Comparison of ENCODE assay signal across 25 cellular contexts in the genomic region with DNA sequence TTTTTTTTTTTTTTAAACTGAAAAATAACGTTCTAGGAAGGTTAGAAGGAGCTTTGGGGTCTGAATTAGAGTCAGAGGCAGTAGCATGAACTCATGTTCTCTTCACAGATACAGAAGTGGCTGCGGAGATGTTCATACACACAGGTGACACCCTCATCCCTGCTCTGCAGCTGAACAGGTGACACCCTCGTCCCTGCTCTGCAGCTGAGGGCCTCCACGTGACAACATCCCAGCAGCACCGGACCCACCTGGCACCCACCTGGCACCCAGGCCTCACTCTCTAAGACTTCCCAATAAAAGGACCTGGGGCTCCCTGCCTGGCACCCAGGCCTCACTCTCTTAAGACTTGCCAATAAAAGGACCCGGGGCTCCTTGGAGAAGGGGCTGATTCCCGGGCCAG. TPM values are rescaled to one million over a fixed set of nuclear protein-coding genes. Genes with fewer than 3 reads are reported as not detected.
DNase-seq lines count a peak whose midpoint lies in the region; ATAC-seq, FAIRE-seq and TF ChIP-seq lines count a peak whose summit lies in the region.
"Had no signal": no experiment of that assay in that cellular context is flagged by ENCODE, and none has a peak within 500 bp of the region (broad histone marks: within the 10 kb centered on the region; RNA-seq: fewer than 3 reads in every experiment).

No MANE protein-coding gene starts in this region.

- no peak for TF ChIP-seq RAD21 in HepG2 (CRISPR knock-in tag; IDR thresholded peaks at IDR 0.05)

- no peaks in the 10 kb centered on the region for H3K9me3 Mint-ChIP-seq in chondrocyte (ENCODE audit: low read depth)
- H3K9me3 Mint-ChIP-seq: CD4-positive, alpha-beta T cell; CD8-positive, alpha-beta memory T cell; GM23338 had no signal

- no peak overlapping the region for H4K91ac ChIP-seq in neuronal stem cell (ENCODE audit: low read depth, low read length, poor library complexity)

- H3K27me3 ChIP-seq in HepG2 (ENCODE audit: control insufficient read depth in 1 of 2, insufficient read depth in 2 of 2, low read length in 2 of 2) (no peaks in the 10 kb centered on the region), right lobe of liver (no peaks in the 10 kb centered on the region), neuronal stem cell (ENCODE audit: control insufficient read depth in 3 of 3, insufficient read depth in 3 of 3, low read depth in 1 of 3, low read length in 3 of 3) (no peaks in the 10 kb centered on the region), MM.1S (replicated peaks; ENCODE audit: insufficient read depth, low read length) (no peaks in the 10 kb centered on the region)
- H3K27me3 ChIP-seq: BE2C; BLaER1 treated with 17β-estradiol and CSF1 and Interleukin-3, amounts not matched to agents 10 nM and 100 nM had no signal

- DNase-seq in HepG2 (ENCODE audit: low spot score) (no peak), right lobe of liver (no peak), RWPE1 (ENCODE audit: low spot score) (no peak), neuronal stem cell (ENCODE audit: low spot score) (no peak), chondrocyte (ENCODE audit: low spot score) (no peak), AML-193 (lab: John Stamatoyannopoulos, UW) (no peak), MM.1S (no peak), NCI-H446 treated with DMSO at 0.1 percent for 48 hours (lab: John Stamatoyannopoulos, UW) (no peak)
- DNase-seq: BE2C; CD4-positive, alpha-beta T cell; CD8-positive, alpha-beta memory T cell; DMS 273 treated with DMSO at 0.1 percent for 48 hours; DMS79; EL; GDM1 had no signal

- no peaks in the 10 kb centered on the region for H3F3A ChIP-seq in MM.1S (ENCODE audit: insufficient read depth, low read length)

- H2BK120ac ChIP-seq in neuronal stem cell (ENCODE audit: low read depth, low read length) = no peak overlapping the region

- H2AK5ac ChIP-seq in neuronal stem cell (ENCODE audit: low read depth, low read length) = no peak overlapping the region

- H3K9me3 ChIP-seq in HepG2 (ENCODE audit: low read length) = no peaks in the 10 kb centered on the region
- H3K9me3 ChIP-seq in right lobe of liver = no peaks in the 10 kb centered on the region
- no peaks in the 10 kb centered on the region for H3K9me3 ChIP-seq in neuronal stem cell (replicated peaks in 1 of 2; ENCODE audit: control insufficient read depth in 2 of 2, insufficient read depth in 1 of 2, low read depth in 1 of 2, low read length in 2 of 2)
- no peaks in the 10 kb centered on the region for H3K9me3 ChIP-seq in MM.1S (replicated peaks; ENCODE audit: insufficient read depth, low read length)
- H3K9me3 ChIP-seq: BE2C, HAP-1 had no signal

- no peaks in the 10 kb centered on the region for H3K4me1 Mint-ChIP-seq in chondrocyte (ENCODE audit: low read depth)
- H3K4me1 Mint-ChIP-seq: CD14-positive monocyte; CD8-positive, alpha-beta memory T cell; GM23338 had no signal

- H3K79me2 ChIP-seq in HepG2 (ENCODE audit: insufficient read depth, low read length) (no peaks in the 10 kb centered on the region), MM.1S (ENCODE audit: low read length) (peaks cover 3% of the 10 kb centered on the region; the same call in 1 of the 2 replicates)

- CTCF ChIA-PET in HepG2 (lab: Yijun Ruan, JAX; ENCODE audit: low intra/inter-chr PET ratio, low total read pairs) (no interaction called here), RWPE1 (lab: Yijun Ruan, JAX) (no interaction called here)

- BruUV-seq in HepG2 (replicated peaks; lab: Mats Ljungman, UMichigan) = no TSS peak

- H3K27ac Mint-ChIP-seq in chondrocyte (ENCODE audit: unreplicated experiment) = no peak overlapping the region
- H3K27ac Mint-ChIP-seq: CD4-positive, alpha-beta T cell; GM23338 had no signal

- H3K4me3 ChIP-seq in HepG2 (replicated peaks in 1 of 3; ENCODE audit: insufficient read depth in 1 of 3, low read depth in 2 of 3, low read length in 3 of 3) = no peak overlapping the region
- H3K4me3 ChIP-seq in right lobe of liver = no peak overlapping the region
- no peak overlapping the region for H3K4me3 ChIP-seq in neuronal stem cell (ENCODE audit: low read length in 2 of 2)
- no peak overlapping the region for H3K4me3 ChIP-seq in MM.1S (ENCODE audit: low read length)
- H3K4me3 ChIP-seq: BLaER1 treated with 17β-estradiol and CSF1 and Interleukin-3, amounts not matched to agents 10 nM and 100 nM; GM12878; GM23338; HAP-1 had no signal

- intact Hi-C loops in HepG2 (cut with micrococcal nuclease; ENCODE audit: unreplicated experiment) (loop anchor here (10.0 kb wide), 1 partner anchor 48 kb away; a partner anchor contains a TSS), right lobe of liver (cut with DNase I) (no loop called here)

- H2AFZ ChIP-seq in HepG2 (ENCODE audit: low read length) (no peak overlapping the region), neuronal stem cell (ENCODE audit: low read length) (no peak overlapping the region), MM.1S (ENCODE audit: low read length) (no peak overlapping the region)
- H2AFZ ChIP-seq: GM23338 had no signal

- no peak for ATAC-seq in HepG2
- no peak for ATAC-seq in right lobe of liver
- ATAC-seq: GM12878, GM23338 had no signal

- POLR2A ChIA-PET in HepG2 (lab: Yijun Ruan, JAX) = interaction anchor here (1.1 to 1.5 kb wide), 3 partner anchors 49 to 81 kb away, joined by 3 read pairs; a partner anchor contains a TSS
- POLR2A ChIA-PET in RWPE1 (lab: Yijun Ruan, JAX; ENCODE audit: low non-redundant PET) = interaction anchor here (0.7 kb wide), 1 partner anchor 21 kb away, joined by 3 read pairs; no protein-coding TSS in a partner anchor

- H3K4me2 ChIP-seq in HepG2 (ENCODE audit: low read depth, low read length) (no peak overlapping the region), neuronal stem cell (ENCODE audit: insufficient read depth, low read length, poor library complexity, severe bottlenecking) (no peak overlapping the region), MM.1S (ENCODE audit: low read depth, low read length) (no peak overlapping the region)
- H3K4me2 ChIP-seq: BLaER1 treated with 17β-estradiol and CSF1 and Interleukin-3, amounts not matched to agents 10 nM and 100 nM; GM23338 had no signal

- peak overlapping the region; percentile 60 for H3K27ac ChIP-seq in HepG2 (ENCODE audit: extremely low read length, insufficient read depth, low read length)
- peak overlapping the region in 1 of 3 donors; percentile 71 for H3K27ac ChIP-seq in right lobe of liver
- H3K27ac ChIP-seq in RWPE1 = peak overlapping the region; percentile 87
- H3K27ac ChIP-seq in neuronal stem cell (replicated peaks; ENCODE audit: low read length) = no peak overlapping the region
- no peak overlapping the region for H3K27ac ChIP-seq in MM.1S (ENCODE audit: low read length)
- H3K27ac ChIP-seq: BLaER1 treated with 17β-estradiol and CSF1 and Interleukin-3, amounts not matched to agents 10 nM and 100 nM had no signal

- in situ Hi-C loops in HepG2 (cut with HindIII; ENCODE audit: extremely low pct_ligation_motif_present, low pct_unique_long_range_greater_than_20kb) = loop anchor here (5.0 kb wide), 1 partner anchor 70 kb away; no protein-coding TSS in a partner anchor

- H3K36me3 ChIP-seq in HepG2 (replicated peaks in 1 of 2; ENCODE audit: control insufficient read depth in 1 of 2, insufficient read depth in 2 of 2, low read length in 2 of 2) = peaks cover 16 to 32% of the 10 kb centered on the region in 2 experiments; a peak in 4 of 5 replicates
- H3K36me3 ChIP-seq in right lobe of liver = no peaks in the 10 kb centered on the region
- H3K36me3 ChIP-seq in neuronal stem cell (replicated peaks in 1 of 2; ENCODE audit: control insufficient read depth in 2 of 2, insufficient read depth in 2 of 2, low read length in 2 of 2) = peaks cover 8 to 70% of the 10 kb centered on the region in 2 donors
- no peaks in the 10 kb centered on the region for H3K36me3 ChIP-seq in MM.1S (replicated peaks; ENCODE audit: insufficient read depth, low read length)
- H3K36me3 ChIP-seq: BE2C had no signal

- no peaks in the 10 kb centered on the region for H3K27me3 Mint-ChIP-seq in chondrocyte (ENCODE audit: low read depth)
- H3K27me3 Mint-ChIP-seq: CD4-positive, alpha-beta T cell; CD8-positive, alpha-beta memory T cell had no signal

- H2BK12ac ChIP-seq in neuronal stem cell (ENCODE audit: low read length) = no peak overlapping the region

- no peak overlapping the region for H3K23ac ChIP-seq in neuronal stem cell (ENCODE audit: low read depth, low read length, poor library complexity)

- no peak overlapping the region for H4K8ac ChIP-seq in neuronal stem cell (ENCODE audit: low read depth, low read length)

- peaks cover 6% of the 10 kb centered on the region for H3K79me1 ChIP-seq in neuronal stem cell (ENCODE audit: low read depth, low read length)

- no peaks in the 10 kb centered on the region for H3K9me2 ChIP-seq in MM.1S (replicated peaks; ENCODE audit: insufficient read depth, low read length)

- H3K14ac ChIP-seq in neuronal stem cell (ENCODE audit: low read length) = peak overlapping the region; percentile 47

- H3K4me3 Mint-ChIP-seq in chondrocyte (ENCODE audit: unreplicated experiment) = no peak overlapping the region
- H3K4me3 Mint-ChIP-seq: CD14-positive monocyte; CD4-positive, alpha-beta T cell; CD8-positive, alpha-beta memory T cell; GM23338 had no signal

- TF ChIP-seq CTCF in HepG2 (CRISPR knock-in tag; IDR thresholded peaks at IDR 0.05) = no peak
- TF ChIP-seq CTCF in right lobe of liver (IDR thresholded peaks at IDR 0.05) = no peak
- no peak for TF ChIP-seq CTCF in RWPE1 (conservative IDR thresholded peaks at IDR 0.05; ENCODE audit: low read depth)
- TF ChIP-seq CTCF in chondrocyte (IDR thresholded peaks at IDR 0.05) = no peak
- TF ChIP-seq CTCF in MM.1S (IDR thresholded peaks at IDR 0.05; ENCODE audit: low read length) = no peak

- no peak overlapping the region for H3K18ac ChIP-seq in neuronal stem cell (ENCODE audit: low read length)

- TF ChIP-seq POLR2A in HepG2 (IDR thresholded peaks at IDR 0.05; ENCODE audit: insufficient read depth in 1 of 2, low read depth in 2 of 2, low read length in 2 of 2) = no peak
- TF ChIP-seq POLR2A in right lobe of liver (IDR thresholded peaks at IDR 0.05) = no peak

- TF ChIP-seq EP300 in HepG2 (IDR thresholded peaks at IDR 0.05; ENCODE audit: low read depth in 2 of 2, low read length in 2 of 2) (no peak), HepG2 (CRISPR knock-in tag; IDR thresholded peaks at IDR 0.05; ENCODE audit: borderline replicate concordance) (no peak)

- no peak overlapping the region for H3K9ac ChIP-seq in HepG2 (ENCODE audit: insufficient read depth, low read depth, low read length)
- H3K9ac ChIP-seq in neuronal stem cell (ENCODE audit: low read depth, low read length, poor library complexity) = no peak overlapping the region
- H3K9ac ChIP-seq in MM.1S (ENCODE audit: low read length) = no peak overlapping the region
- H3K9ac ChIP-seq: BLaER1 treated with 17β-estradiol and CSF1 and Interleukin-3, amounts not matched to agents 10 nM and 100 nM had no signal

- no peak overlapping the region for H2BK15ac ChIP-seq in neuronal stem cell (ENCODE audit: low read length)

- H3K4me1 ChIP-seq in HepG2 (ENCODE audit: insufficient read depth, low read length) (peaks cover 47% of the 10 kb centered on the region), right lobe of liver (peaks cover 0 to 59% (median 27%) of the 10 kb centered on the region in 4 donors), neuronal stem cell (ENCODE audit: control insufficient read depth in 2 of 2, insufficient read depth in 1 of 2, low read depth in 1 of 2, low read length in 2 of 2) (no peaks in the 10 kb centered on the region), MM.1S (ENCODE audit: low read length) (no peaks in the 10 kb centered on the region)
- H3K4me1 ChIP-seq: BE2C, HAP-1 had no signal

- no peak overlapping the region for H3K4ac ChIP-seq in neuronal stem cell (ENCODE audit: low read length)

- FAIRE-seq in HepG2 (lab: Jason Lieb, UNC) = no peak
- FAIRE-seq: A204.1, D721Med, GM12878, GM18507 had no signal

- no peak overlapping the region for H2BK5ac ChIP-seq in neuronal stem cell (ENCODE audit: low read length)

- peaks cover 13% of the 10 kb centered on the region; the same call in 1 of the 2 replicates for H4K20me1 ChIP-seq in HepG2 (ENCODE audit: insufficient read depth, low read length)
- H4K20me1 ChIP-seq in MM.1S (ENCODE audit: insufficient read depth, low read length) = no peaks in the 10 kb centered on the region

- WGBS in HepG2 (ENCODE audit: low lambda C conversion rate) = 84% methylated on average over 6 of the region's 7 CpGs
- WGBS in right lobe of liver (ENCODE audit: insufficient coverage, low coverage, low lambda C conversion rate, missing lambda C conversion rate) = 59% methylated on average over 4 of the region's 7 CpGs
- no CpG with 5 or more reads among the region's 7 CpGs for WGBS in neuronal stem cell (ENCODE audit: extremely low coverage in 2 of 2, insufficient read length in 2 of 2, insufficient replicate concordance in 1 of 2), 2 donors

- peaks cover 8% of the 10 kb centered on the region for H3K36me3 Mint-ChIP-seq in chondrocyte (ENCODE audit: low read depth)

RNA-seq across cellular contexts. Expression of a gene that starts 19.8 kb away (rescaled TPM):
- total RNA-seq in HepG2 (2016; rRNA removed; fragmentation: Illumina TruSeq; extraction: Trizol) (0.13 TPM in 1 of 2 replicates, not detected in the other), right lobe of liver (under 1 TPM in 4 of 6 experiments, not detected in 2; 0.31 to 0.90 (median 0.41) TPM), chondrocyte (0.55 to 1.7 TPM (median 1.00 TPM) in 3 replicates)
- total RNA-seq in HepG2 (2016; cell fraction: cytosol; rRNA removed; fragmentation: Illumina TruSeq; extraction: Trizol; ENCODE audit: low read depth) = not detected in 2 replicates
- total RNA-seq in HepG2 (2016; cell fraction: insoluble cytoplasmic fraction; rRNA removed; fragmentation: Illumina TruSeq; extraction: Trizol) = not detected in 2 replicates
- 0.15 TPM in 1 of 2 replicates, not detected in the other for total RNA-seq in HepG2 (2016; cell fraction: membrane; rRNA removed; fragmentation: Illumina TruSeq; extraction: Trizol)
- not detected in 2 replicates for total RNA-seq in HepG2 (2016; cell fraction: nucleus; rRNA removed; fragmentation: Illumina TruSeq; extraction: Trizol)
- polyA plus RNA-seq in HepG2 (2011; rRNA removed) = 0.09 TPM in 2 replicates
- polyA plus RNA-seq in HepG2 (2011; cell fraction: cytosol; rRNA removed) = 0.11 TPM in 1 of 2 replicates, not detected in the other
- polyA plus RNA-seq in HepG2 (2011; cell fraction: nucleus; rRNA removed) = 1.3 and 1.6 TPM in 2 replicates
- 0.60 and 0.79 TPM in 2 replicates for polyA plus RNA-seq in HepG2 (2012)
- polyA plus RNA-seq in HepG2 (2016; cell fraction: cytosol; fragmentation: Illumina TruSeq; extraction: Trizol; ENCODE audit: low read depth) = 0.18 and 0.26 TPM in 2 replicates
- 0.16 and 0.24 TPM in 2 replicates for polyA plus RNA-seq in HepG2 (2016; cell fraction: insoluble cytoplasmic fraction; fragmentation: Illumina TruSeq; extraction: Trizol; ENCODE audit: low read depth)
- 0.22 and 0.28 TPM in 2 replicates for polyA plus RNA-seq in HepG2 (2016; cell fraction: membrane; fragmentation: Illumina TruSeq; extraction: Trizol; ENCODE audit: low read depth)
- 1.4 and 1.5 TPM in 2 replicates for polyA plus RNA-seq in HepG2 (2016; cell fraction: nucleus; fragmentation: Illumina TruSeq; extraction: Trizol; ENCODE audit: insufficient read depth, low read depth)
- polyA minus RNA-seq in HepG2 (2011; rRNA and poly(A)+ RNA removed; ENCODE audit: low replicate concordance) = 0.42 TPM in 1 of 2 replicates, not detected in the other
- not detected in 2 replicates for polyA minus RNA-seq in HepG2 (2011; cell fraction: cytosol; rRNA and poly(A)+ RNA removed)
- 0.26 and 0.50 TPM in 2 replicates for polyA minus RNA-seq in HepG2 (2011; cell fraction: nucleus; rRNA and poly(A)+ RNA removed)
- polyA plus RNA-seq in neuronal stem cell (2013, experiment 1 of 2) = 15.1 TPM
- polyA plus RNA-seq in neuronal stem cell (2013, experiment 2 of 2) = 15.5 TPM
- total RNA-seq: GM12878, H4 had no signal
- polyA plus RNA-seq: CD14-positive monocyte; CD8-positive, alpha-beta memory T cell; GM12878 had no signal

RNA-seq across cellular contexts. Expression of a gene that starts 29.9 kb away (rescaled TPM):
- not detected in 2 replicates for total RNA-seq in HepG2 (2016; rRNA removed; fragmentation: Illumina TruSeq; extraction: Trizol)
- not detected in 2 replicates for total RNA-seq in HepG2 (2016; cell fraction: cytosol; rRNA removed; fragmentation: Illumina TruSeq; extraction: Trizol; ENCODE audit: low read depth)
- total RNA-seq in HepG2 (2016; cell fraction: insoluble cytoplasmic fraction; rRNA removed; fragmentation: Illumina TruSeq; extraction: Trizol) = not detected in 2 replicates
- not detected in 2 replicates for total RNA-seq in HepG2 (2016; cell fraction: membrane; rRNA removed; fragmentation: Illumina TruSeq; extraction: Trizol)
- not detected in 2 replicates for total RNA-seq in HepG2 (2016; cell fraction: nucleus; rRNA removed; fragmentation: Illumina TruSeq; extraction: Trizol)
- polyA plus RNA-seq in HepG2 (2011; rRNA removed) = not detected in 2 replicates
- not detected in 2 replicates for polyA plus RNA-seq in HepG2 (2011; cell fraction: cytosol; rRNA removed)
- polyA plus RNA-seq in HepG2 (2011; cell fraction: nucleus; rRNA removed) = not detected in 2 replicates
- not detected in 2 replicates for polyA plus RNA-seq in HepG2 (2012)
- polyA plus RNA-seq in HepG2 (2016; cell fraction: cytosol; fragmentation: Illumina TruSeq; extraction: Trizol; ENCODE audit: low read depth) = not detected in 2 replicates
- not detected in 2 replicates for polyA plus RNA-seq in HepG2 (2016; cell fraction: insoluble cytoplasmic fraction; fragmentation: Illumina TruSeq; extraction: Trizol; ENCODE audit: low read depth)
- not detected in 2 replicates for polyA plus RNA-seq in HepG2 (2016; cell fraction: membrane; fragmentation: Illumina TruSeq; extraction: Trizol; ENCODE audit: low read depth)
- not detected in 2 replicates for polyA plus RNA-seq in HepG2 (2016; cell fraction: nucleus; fragmentation: Illumina TruSeq; extraction: Trizol; ENCODE audit: insufficient read depth, low read depth)
- not detected in 2 replicates for polyA minus RNA-seq in HepG2 (2011; rRNA and poly(A)+ RNA removed; ENCODE audit: low replicate concordance)
- not detected in 2 replicates for polyA minus RNA-seq in HepG2 (2011; cell fraction: cytosol; rRNA and poly(A)+ RNA removed)
- not detected in 2 replicates for polyA minus RNA-seq in HepG2 (2011; cell fraction: nucleus; rRNA and poly(A)+ RNA removed)
- not detected for total RNA-seq in right lobe of liver
- not detected for polyA plus RNA-seq in neuronal stem cell (2013, experiment 1 of 2)
- not detected for polyA plus RNA-seq in neuronal stem cell (2013, experiment 2 of 2)
- total RNA-seq in chondrocyte = 0.72 TPM in 1 of 3 replicates, not detected in the others
- total RNA-seq: CD4-positive, alpha-beta T cell; CD8-positive, alpha-beta memory T cell; GM12878; GM23338; H4 had no signal
- polyA plus RNA-seq: AG04450; CD14-positive monocyte; CD8-positive, alpha-beta memory T cell; GM12878 had no signal

RNA-seq across cellular contexts. Expression of a gene that starts 32.1 kb away (rescaled TPM):
- total RNA-seq in HepG2 (2016; rRNA removed; fragmentation: Illumina TruSeq; extraction: Trizol) = 0.21 and 0.46 TPM in 2 replicates
- 0.09 TPM in 1 of 2 replicates, not detected in the other for total RNA-seq in HepG2 (2016; cell fraction: cytosol; rRNA removed; fragmentation: Illumina TruSeq; extraction: Trizol; ENCODE audit: low read depth)
- 0.52 TPM in 1 of 2 replicates, not detected in the other for total RNA-seq in HepG2 (2016; cell fraction: insoluble cytoplasmic fraction; rRNA removed; fragmentation: Illumina TruSeq; extraction: Trizol)
- total RNA-seq in HepG2 (2016; cell fraction: membrane; rRNA removed; fragmentation: Illumina TruSeq; extraction: Trizol) = 0.25 and 0.52 TPM in 2 replicates
- total RNA-seq in HepG2 (2016; cell fraction: nucleus; rRNA removed; fragmentation: Illumina TruSeq; extraction: Trizol) = 0.65 and 0.72 TPM in 2 replicates
- 0.68 and 0.71 TPM in 2 replicates for polyA plus RNA-seq in HepG2 (2011; rRNA removed)
- polyA plus RNA-seq in HepG2 (2011; cell fraction: cytosol; rRNA removed) = 0.19 and 0.67 TPM in 2 replicates
- 1.8 and 3.5 TPM in 2 replicates for polyA plus RNA-seq in HepG2 (2011; cell fraction: nucleus; rRNA removed)
- polyA plus RNA-seq in HepG2 (2012) = 0.37 and 0.71 TPM in 2 replicates
- polyA plus RNA-seq in HepG2 (2016; cell fraction: cytosol; fragmentation: Illumina TruSeq; extraction: Trizol; ENCODE audit: low read depth) = 0.06 and 0.12 TPM in 2 replicates
- 0.70 and 0.90 TPM in 2 replicates for polyA plus RNA-seq in HepG2 (2016; cell fraction: insoluble cytoplasmic fraction; fragmentation: Illumina TruSeq; extraction: Trizol; ENCODE audit: low read depth)
- 0.11 and 0.40 TPM in 2 replicates for polyA plus RNA-seq in HepG2 (2016; cell fraction: membrane; fragmentation: Illumina TruSeq; extraction: Trizol; ENCODE audit: low read depth)
- polyA plus RNA-seq in HepG2 (2016; cell fraction: nucleus; fragmentation: Illumina TruSeq; extraction: Trizol; ENCODE audit: insufficient read depth, low read depth) = 3.1 and 3.6 TPM in 2 replicates
- polyA minus RNA-seq in HepG2 (2011; rRNA and poly(A)+ RNA removed; ENCODE audit: low replicate concordance) = 0.62 TPM in 1 of 2 replicates, not detected in the other
- polyA minus RNA-seq in HepG2 (2011; cell fraction: cytosol; rRNA and poly(A)+ RNA removed) = 0.40 TPM in 1 of 2 replicates, not detected in the other
- 0.26 and 0.75 TPM in 2 replicates for polyA minus RNA-seq in HepG2 (2011; cell fraction: nucleus; rRNA and poly(A)+ RNA removed)
- 100 to 1,000 TPM in 2 of 6 experiments, 10 to 100 TPM in 4; 59.4 to 162 (median 80.7) TPM for total RNA-seq in right lobe of liver
- not detected for polyA plus RNA-seq in neuronal stem cell (2013, experiment 1 of 2)
- polyA plus RNA-seq in neuronal stem cell (2013, experiment 2 of 2) = not detected
- not detected in 3 replicates for total RNA-seq in chondrocyte
- total RNA-seq: CD4-positive, alpha-beta T cell; CD8-positive, alpha-beta memory T cell; GM12878; GM23338; H4 had no signal
- polyA plus RNA-seq: AG04450; CD8-positive, alpha-beta memory T cell; GM23338 had no signal

RNA-seq across cellular contexts. Expression of a gene that starts 38.2 kb away (rescaled TPM):
- total RNA-seq in HepG2 (2016; rRNA removed; fragmentation: Illumina TruSeq; extraction: Trizol) = 18.2 and 29.6 TPM in 2 replicates
- total RNA-seq in HepG2 (2016; cell fraction: cytosol; rRNA removed; fragmentation: Illumina TruSeq; extraction: Trizol; ENCODE audit: low read depth) = 52.0 and 58.7 TPM in 2 replicates
- 20.8 and 32.8 TPM in 2 replicates for total RNA-seq in HepG2 (2016; cell fraction: insoluble cytoplasmic fraction; rRNA removed; fragmentation: Illumina TruSeq; extraction: Trizol)
- 63.0 and 70.8 TPM in 2 replicates for total RNA-seq in HepG2 (2016; cell fraction: membrane; rRNA removed; fragmentation: Illumina TruSeq; extraction: Trizol)
- total RNA-seq in HepG2 (2016; cell fraction: nucleus; rRNA removed; fragmentation: Illumina TruSeq; extraction: Trizol) = 23.5 and 24.2 TPM in 2 replicates
- 22.3 and 31.6 TPM in 2 replicates for polyA plus RNA-seq in HepG2 (2011; rRNA removed)
- 18.7 and 21.9 TPM in 2 replicates for polyA plus RNA-seq in HepG2 (2011; cell fraction: cytosol; rRNA removed)
- 48.8 and 50.2 TPM in 2 replicates for polyA plus RNA-seq in HepG2 (2011; cell fraction: nucleus; rRNA removed)
- 24.8 and 28.9 TPM in 2 replicates for polyA plus RNA-seq in HepG2 (2012)
- polyA plus RNA-seq in HepG2 (2016; cell fraction: cytosol; fragmentation: Illumina TruSeq; extraction: Trizol; ENCODE audit: low read depth) = 54.2 and 64.1 TPM in 2 replicates
- polyA plus RNA-seq in HepG2 (2016; cell fraction: insoluble cytoplasmic fraction; fragmentation: Illumina TruSeq; extraction: Trizol; ENCODE audit: low read depth) = 20.0 and 24.6 TPM in 2 replicates
- 53.8 and 73.1 TPM in 2 replicates for polyA plus RNA-seq in HepG2 (2016; cell fraction: membrane; fragmentation: Illumina TruSeq; extraction: Trizol; ENCODE audit: low read depth)
- polyA plus RNA-seq in HepG2 (2016; cell fraction: nucleus; fragmentation: Illumina TruSeq; extraction: Trizol; ENCODE audit: insufficient read depth, low read depth) = 41.0 and 44.0 TPM in 2 replicates
- 25.5 and 31.1 TPM in 2 replicates for polyA minus RNA-seq in HepG2 (2011; rRNA and poly(A)+ RNA removed; ENCODE audit: low replicate concordance)
- 12.7 and 21.4 TPM in 2 replicates for polyA minus RNA-seq in HepG2 (2011; cell fraction: cytosol; rRNA and poly(A)+ RNA removed)
- polyA minus RNA-seq in HepG2 (2011; cell fraction: nucleus; rRNA and poly(A)+ RNA removed) = 27.7 and 32.9 TPM in 2 replicates
- total RNA-seq in right lobe of liver = 10 to 100 TPM; 11.3 to 17.9 (median 14.0) TPM
- 37.2 TPM for polyA plus RNA-seq in neuronal stem cell (2013, experiment 1 of 2)
- polyA plus RNA-seq in neuronal stem cell (2013, experiment 2 of 2) = 37.3 TPM
- 67.6 to 70.4 TPM (median 67.9 TPM) in 3 replicates for total RNA-seq in chondrocyte

RNA-seq across cellular contexts. Expression of a gene that starts 38.8 kb away (rescaled TPM):
- total RNA-seq in HepG2 (2016; rRNA removed; fragmentation: Illumina TruSeq; extraction: Trizol) (2.7 and 5.6 TPM in 2 replicates), right lobe of liver (10 to 100 TPM in 3 of 6 experiments, 1 to 10 TPM in 3; 6.9 to 15.5 (median 10.5) TPM), chondrocyte (16.9 to 31.3 TPM (median 20.3 TPM) in 3 replicates)
- total RNA-seq in HepG2 (2016; cell fraction: cytosol; rRNA removed; fragmentation: Illumina TruSeq; extraction: Trizol; ENCODE audit: low read depth) = 0.71 and 1.1 TPM in 2 replicates
- 2.5 and 6.4 TPM in 2 replicates for total RNA-seq in HepG2 (2016; cell fraction: insoluble cytoplasmic fraction; rRNA removed; fragmentation: Illumina TruSeq; extraction: Trizol)
- 2.9 and 3.2 TPM in 2 replicates for total RNA-seq in HepG2 (2016; cell fraction: membrane; rRNA removed; fragmentation: Illumina TruSeq; extraction: Trizol)
- 6.8 and 8.5 TPM in 2 replicates for total RNA-seq in HepG2 (2016; cell fraction: nucleus; rRNA removed; fragmentation: Illumina TruSeq; extraction: Trizol)
- polyA plus RNA-seq in HepG2 (2011; rRNA removed) = 17.1 and 20.9 TPM in 2 replicates
- 13.5 and 14.1 TPM in 2 replicates for polyA plus RNA-seq in HepG2 (2011; cell fraction: cytosol; rRNA removed)
- polyA plus RNA-seq in HepG2 (2011; cell fraction: nucleus; rRNA removed) = 42.7 and 42.8 TPM in 2 replicates
- 20.6 and 20.8 TPM in 2 replicates for polyA plus RNA-seq in HepG2 (2012)
- polyA plus RNA-seq in HepG2 (2016; cell fraction: cytosol; fragmentation: Illumina TruSeq; extraction: Trizol; ENCODE audit: low read depth) = 1.3 and 1.4 TPM in 2 replicates
- 3.6 and 3.8 TPM in 2 replicates for polyA plus RNA-seq in HepG2 (2016; cell fraction: insoluble cytoplasmic fraction; fragmentation: Illumina TruSeq; extraction: Trizol; ENCODE audit: low read depth)
- 2.4 and 2.9 TPM in 2 replicates for polyA plus RNA-seq in HepG2 (2016; cell fraction: membrane; fragmentation: Illumina TruSeq; extraction: Trizol; ENCODE audit: low read depth)
- polyA plus RNA-seq in HepG2 (2016; cell fraction: nucleus; fragmentation: Illumina TruSeq; extraction: Trizol; ENCODE audit: insufficient read depth, low read depth) = 21.0 and 22.8 TPM in 2 replicates
- 5.4 and 7.9 TPM in 2 replicates for polyA minus RNA-seq in HepG2 (2011; rRNA and poly(A)+ RNA removed; ENCODE audit: low replicate concordance)
- 1.9 and 3.8 TPM in 2 replicates for polyA minus RNA-seq in HepG2 (2011; cell fraction: cytosol; rRNA and poly(A)+ RNA removed)
- polyA minus RNA-seq in HepG2 (2011; cell fraction: nucleus; rRNA and poly(A)+ RNA removed) = 11.6 and 13.4 TPM in 2 replicates
- 20.9 TPM for polyA plus RNA-seq in neuronal stem cell (2013, experiment 1 of 2)
- polyA plus RNA-seq in neuronal stem cell (2013, experiment 2 of 2) = 21.7 TPM

Comparison
In these comparisons a context has a peak if more than half of its experiments do, and no peak if none do; other contexts are left out.
1. RNA of a gene that starts 32.1 kb away (total RNA-seq): 59.4 to 162 TPM in right lobe of liver; 0.09 to 0.72 TPM in HepG2 and not detected in chondrocyte; every median in the first group is over 10 times any median in the second.
2. H3K27ac ChIP-seq: peak in HepG2 (single experiment) and RWPE1 (single experiment); none in neuronal stem cell (single experiment) and MM.1S (single experiment).